ENCODE assay signal across 33 cellular contexts in genomic region chr5:151863566-151863965, GRCh38.
"Had no signal": no experiment of that assay in that cellular context is flagged by ENCODE, and none has a peak within 500 bp of the region (broad histone marks: within the 10 kb centered on the region; RNA-seq: fewer than 3 reads in every experiment).

No MANE protein-coding gene starts in this region.

- H3K4me3 ChIP-seq: adrenal gland, body of pancreas, breast epithelium had no signal

- H3K4me1 Mint-ChIP-seq: activated CD4-positive, alpha-beta T cell treated with anti-CD3 and anti-CD28 coated beads, Interleukin-2, amount 10 ng/mL, durations not matched to agents 24 days and 14 days; WTC11 had no signal

- H3K36me3 Mint-ChIP-seq: activated CD4-positive, alpha-beta memory T cell treated with anti-CD3 and anti-CD28 coated beads for 36 hours; activated naive CD4-positive, alpha-beta T cell treated with anti-CD3 and anti-CD28 coated beads, Interleukin-2, amount 50 U/mL, for 72 hours; WTC11 had no signal

- H3K27me3 ChIP-seq: adrenal gland, body of pancreas, brain microvascular endothelial cell, breast epithelium had no signal

- DNase-seq: activated CD4-positive, alpha-beta memory T cell treated with anti-CD3 and anti-CD28 coated beads for 36 hours; activated CD4-positive, alpha-beta T cell treated with anti-CD3 and anti-CD28 coated beads for 1 hour; activated CD4-positive, alpha-beta T cell treated with anti-CD3 and anti-CD28 coated beads for 4 hours; activated CD4-positive, alpha-beta T cell treated with anti-CD3 and anti-CD28 coated beads, Interleukin-2, amount 10 ng/mL, durations not matched to agents 24 days and 14 days; activated CD4-positive, alpha-beta T cell treated with anti-CD3 and anti-CD28 coated beads, Interleukin-2, amount 50 U/mL, for 1 hour; activated CD4-positive, alpha-beta T cell treated with anti-CD3 and anti-CD28 coated beads, Interleukin-2, amount 50 U/mL, for 4 hours; activated CD4-positive, CD25-positive, alpha-beta regulatory T cell; activated CD8-positive, alpha-beta memory T cell treated with anti-CD3 and anti-CD28 coated beads, Interleukin-2, amount 50 U/mL, for 4 hours; activated CD8-positive, alpha-beta T cell treated with anti-CD3 and anti-CD28 coated beads for 36 hours; activated effector memory CD4-positive, alpha-beta T cell treated with anti-CD3 and anti-CD28 coated beads, Interleukin-2, amount 50 U/mL, for 16 hours; activated gamma-delta T cell treated with Interleukin-2 at 50 U/mL for 16 hours; activated naive CD4-positive, alpha-beta T cell; activated naive CD4-positive, alpha-beta T cell treated with anti-CD3 and anti-CD28 coated beads for 36 hours; activated naive CD4-positive, alpha-beta T cell treated with anti-CD3 and anti-CD28 coated beads, Interleukin-2, amount 50 U/mL, for 16 hours; activated naive CD8-positive, alpha-beta T cell treated with anti-CD3 and anti-CD28 coated beads for 36 hours; activated T-cell treated with anti-CD3 and anti-CD28 coated beads for 4 hours; activated T-cell treated with anti-CD3 and anti-CD28 coated beads, Interleukin-2, amount 50 U/mL, for 1 hour; activated T-cell treated with anti-CD3 and anti-CD28 coated beads, Interleukin-2, amount 50 U/mL, for 4 hours; activated T-cell treated with anti-CD3 and anti-CD28 coated beads, Interleukin-2, amount 50 U/mL, for 72 hours; adrenal gland; amniotic stem cell; aorta; body of pancreas; brain microvascular endothelial cell; central memory CD4-positive, alpha-beta T cell; T-helper 17 cell; WERI-Rb-1 had no signal

- H3K27ac Mint-ChIP-seq: activated CD4-positive, alpha-beta memory T cell treated with anti-CD3 and anti-CD28 coated beads for 36 hours; activated CD4-positive, alpha-beta T cell treated with anti-CD3 and anti-CD28 coated beads, Interleukin-2, amount 10 ng/mL, durations not matched to agents 24 days and 14 days; activated CD8-positive, alpha-beta T cell treated with anti-CD3 and anti-CD28 coated beads for 36 hours; activated naive CD4-positive, alpha-beta T cell treated with anti-CD3 and anti-CD28 coated beads for 36 hours; activated naive CD4-positive, alpha-beta T cell treated with anti-CD3 and anti-CD28 coated beads, Interleukin-2, amount 50 U/mL, for 72 hours; activated naive CD8-positive, alpha-beta T cell treated with anti-CD3 and anti-CD28 coated beads for 36 hours; activated T-cell treated with anti-CD3 and anti-CD28 coated beads, Interleukin-2, amount 50 U/mL, for 72 hours; activated T-helper 1 cell treated with anti-CD3 and anti-CD28 coated beads, Interleukin-12 subunit alpha, Interleukin-12 subunit beta, Interleukin-2, Interleukin-4 antibody, amounts not matched to agents 30 ng/mL and 10 ng/mL and 1 ng/mL, durations not matched to agents 14 hours and 24 hours and 36 hours; activated T-helper 17 cell treated with anti-CD3 and anti-CD28 coated beads, Interleukin-2, amount 50 U/mL, for 72 hours; T-helper 17 cell; WTC11 had no signal

- H3K9me3 Mint-ChIP-seq: activated CD4-positive, alpha-beta T cell treated with anti-CD3 and anti-CD28 coated beads, Interleukin-2, amount 10 ng/mL, durations not matched to agents 24 days and 14 days; activated CD8-positive, alpha-beta T cell treated with anti-CD3 and anti-CD28 coated beads for 36 hours; activated naive CD4-positive, alpha-beta T cell treated with anti-CD3 and anti-CD28 coated beads for 36 hours; activated naive CD4-positive, alpha-beta T cell treated with anti-CD3 and anti-CD28 coated beads, Interleukin-2, amount 50 U/mL, for 72 hours; activated naive CD8-positive, alpha-beta T cell treated with anti-CD3 and anti-CD28 coated beads for 36 hours; activated T-cell treated with anti-CD3 and anti-CD28 coated beads, Interleukin-2, amount 50 U/mL, for 4 hours; activated T-cell treated with anti-CD3 and anti-CD28 coated beads, Interleukin-2, amount 50 U/mL, for 72 hours; activated T-helper 1 cell treated with anti-CD3 and anti-CD28 coated beads, Interleukin-12 subunit alpha, Interleukin-12 subunit beta, Interleukin-2, Interleukin-4 antibody, amounts not matched to agents 30 ng/mL and 10 ng/mL and 1 ng/mL, durations not matched to agents 14 hours and 24 hours and 36 hours; activated T-helper 17 cell treated with anti-CD3 and anti-CD28 coated beads, Interleukin-2, amount 50 U/mL, for 72 hours; WTC11 had no signal

- H3K4me3 Mint-ChIP-seq: activated CD4-positive, alpha-beta memory T cell treated with anti-CD3 and anti-CD28 coated beads for 36 hours; activated CD4-positive, alpha-beta T cell treated with anti-CD3 and anti-CD28 coated beads, Interleukin-2, amount 10 ng/mL, durations not matched to agents 24 days and 14 days; activated CD8-positive, alpha-beta T cell treated with anti-CD3 and anti-CD28 coated beads for 36 hours; activated naive CD4-positive, alpha-beta T cell treated with anti-CD3 and anti-CD28 coated beads for 36 hours; activated naive CD8-positive, alpha-beta T cell treated with anti-CD3 and anti-CD28 coated beads for 36 hours; activated T-cell treated with anti-CD3 and anti-CD28 coated beads, Interleukin-2, amount 50 U/mL, for 4 hours; activated T-cell treated with anti-CD3 and anti-CD28 coated beads, Interleukin-2, amount 50 U/mL, for 72 hours; activated T-helper 1 cell treated with anti-CD3 and anti-CD28 coated beads, Interleukin-12 subunit alpha, Interleukin-12 subunit beta, Interleukin-2, Interleukin-4 antibody, amounts not matched to agents 30 ng/mL and 10 ng/mL and 1 ng/mL, durations not matched to agents 14 hours and 24 hours and 36 hours; activated T-helper 17 cell treated with anti-CD3 and anti-CD28 coated beads, Interleukin-2, amount 50 U/mL, for 72 hours; T-helper 17 cell; WTC11 had no signal

- H3K4me1 ChIP-seq: adrenal gland, body of pancreas, breast epithelium had no signal

- ATAC-seq: activated CD4-positive, CD25-positive, alpha-beta regulatory T cell treated with anti-CD3 and anti-CD28 coated beads, Interleukin-2, amount 50 U/mL, for 24 hours; activated CD8-positive, alpha-beta T cell treated with anti-CD3 and anti-CD28 coated beads for 36 hours; activated naive CD4-positive, alpha-beta T cell treated with anti-CD3 and anti-CD28 coated beads, Interleukin-2, amount 50 U/mL, for 72 hours; activated T-cell treated with anti-CD3 and anti-CD28 coated beads, Interleukin-2, amount 50 U/mL, for 4 hours; activated T-cell treated with anti-CD3 and anti-CD28 coated beads, Interleukin-2, amount 50 U/mL, for 72 hours; activated T-helper 17 cell treated with anti-CD3 and anti-CD28 coated beads, Interleukin-2, amount 50 U/mL, for 72 hours; body of pancreas; T-helper 17 cell had no signal

- H3K27ac ChIP-seq: adrenal gland, body of pancreas, brain microvascular endothelial cell, breast epithelium, WERI-Rb-1 had no signal

- H3K36me3 ChIP-seq: adrenal gland, brain microvascular endothelial cell, breast epithelium, WERI-Rb-1 had no signal

- H3K27me3 Mint-ChIP-seq: activated CD4-positive, alpha-beta memory T cell treated with anti-CD3 and anti-CD28 coated beads for 36 hours; activated CD4-positive, alpha-beta T cell treated with anti-CD3 and anti-CD28 coated beads, Interleukin-2, amount 10 ng/mL, durations not matched to agents 24 days and 14 days; activated CD8-positive, alpha-beta T cell treated with anti-CD3 and anti-CD28 coated beads for 36 hours; activated naive CD8-positive, alpha-beta T cell treated with anti-CD3 and anti-CD28 coated beads for 36 hours; activated T-helper 17 cell treated with anti-CD3 and anti-CD28 coated beads, Interleukin-2, amount 50 U/mL, for 72 hours; T-helper 17 cell had no signal

- H3K9me3 ChIP-seq: adrenal gland, body of pancreas, breast epithelium had no signal
